Comparison of ENCODE assay signal across 11 cellular contexts in the genomic region with DNA sequence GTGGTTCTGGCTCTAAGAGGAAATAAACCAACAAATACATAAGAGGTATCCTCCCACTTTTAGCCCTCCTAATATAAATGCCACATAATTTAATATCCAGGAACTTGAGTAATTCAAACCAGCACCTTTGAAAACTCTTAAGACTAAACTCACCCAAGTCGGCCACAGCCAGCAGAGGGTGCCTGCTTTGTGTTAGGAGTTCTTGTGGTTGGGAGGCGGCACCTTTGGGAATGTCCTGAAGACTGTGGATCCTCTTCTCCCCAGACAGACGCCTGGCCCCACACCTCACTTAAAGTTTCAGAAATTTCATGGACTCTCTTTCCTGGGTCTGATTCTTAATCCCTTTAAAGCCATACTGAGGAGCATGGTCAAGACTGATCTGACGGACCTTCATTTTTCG.
A peak's percentile ranks its signal among the peaks of the same experiment; 100 is the strongest.
DNase-seq lines count a peak whose midpoint lies in the region; ATAC-seq, FAIRE-seq and TF ChIP-seq lines count a peak whose summit lies in the region.
"Had no signal": no experiment of that assay in that cellular context is flagged by ENCODE, and none has a peak within 500 bp of the region (broad histone marks: within the 10 kb centered on the region; RNA-seq: fewer than 3 reads in every experiment).

No MANE protein-coding gene starts in this region.

- ATAC-seq in GM18861 (IDR thresholded peaks at IDR 0.05; ENCODE audit: unreplicated experiment) (no peak), HG03045 (IDR thresholded peaks at IDR 0.05; ENCODE audit: unreplicated experiment) (no peak)
- ATAC-seq: heart right ventricle, Panc1 had no signal

- FAIRE-seq in H54 (lab: Jason Lieb, UNC): no peak

- peak; percentile 18 for DNase-seq in AG10803 (ENCODE audit: low read depth)
- DNase-seq in HT1080 (ENCODE audit: low read depth): peak; percentile 63
- no peak for DNase-seq in astrocyte of the cerebellum (ENCODE audit: low read depth)
- DNase-seq in iPS-NIHi7 (ENCODE audit: extremely low spot score): peak; percentile 39
- DNase-seq in activated CD4-positive, alpha-beta T cell treated with anti-CD3 and anti-CD28 coated beads for 1 hour: no peak
- no peak for DNase-seq in H54 (ENCODE audit: insufficient read length, low spot score)
- DNase-seq: heart right ventricle, NCI-H2227 treated with DMSO at 0.1 percent for 48 hours had no signal

- in situ Hi-C loops in astrocyte of the cerebellum (cut with HindIII; ENCODE audit: low sequenced_read_pairs): no loop called here

- TF ChIP-seq CTCF in AG10803 (conservative IDR thresholded peaks at IDR 0.05; ENCODE audit: low read length) (peak; percentile 18; the same call in 1 of the 2 replicates), astrocyte of the cerebellum (IDR thresholded peaks at IDR 0.05; ENCODE audit: low read depth, low read length, missing control alignments) (peak; percentile 28)

- H3K4me3 ChIP-seq in AG10803 (ENCODE audit: low read length) (no peak overlapping the region), astrocyte of the cerebellum (ENCODE audit: low read depth, low read length) (no peak overlapping the region)
- H3K4me3 ChIP-seq: heart right ventricle had no signal

- no peak for TF ChIP-seq POLR2A in H54 (IDR thresholded peaks at IDR 0.05; ENCODE audit: low read depth, low read length)

Comparison
In these comparisons a context has a peak if more than half of its experiments do, and no peak if none do; other contexts are left out.
1. DNase-seq: peak in AG10803 (single experiment), HT1080 (single experiment) and iPS-NIHi7 (single experiment); none in astrocyte of the cerebellum (single experiment), activated CD4-positive, alpha-beta T cell treated with anti-CD3 and anti-CD28 coated beads for 1 hour (single experiment) and H54 (single experiment).